In the genomic region with DNA sequence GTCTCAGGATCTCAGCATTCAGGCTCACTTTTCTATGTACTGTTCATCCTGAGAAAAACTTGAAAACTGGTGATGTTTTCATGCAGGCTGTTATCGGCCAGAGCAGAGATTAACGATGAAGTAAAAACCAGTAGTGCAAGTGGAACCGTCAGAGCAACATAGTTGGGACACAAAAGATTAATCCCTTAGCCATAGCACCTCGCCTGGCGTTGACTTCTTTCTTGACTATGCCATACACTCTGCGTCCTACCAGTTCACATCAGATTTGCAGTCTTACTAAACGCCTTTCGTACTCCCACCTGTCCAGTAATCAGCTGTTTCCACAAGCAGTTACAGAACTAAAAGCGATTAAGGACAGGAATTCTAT, we compare ENCODE assay signal across 9 cellular contexts. TPM values are rescaled to one million over a fixed set of nuclear protein-coding genes. Genes with fewer than 3 reads are reported as not detected.
DNase-seq lines count a peak whose midpoint lies in the region; ATAC-seq and TF ChIP-seq lines count a peak whose summit lies in the region.
"Had no signal": no experiment of that assay in that cellular context is flagged by ENCODE, and none has a peak within 500 bp of the region (broad histone marks: within the 10 kb centered on the region; RNA-seq: fewer than 3 reads in every experiment).

No MANE protein-coding gene starts in this region.

- ATAC-seq in activated T-cell treated with anti-CD3 and anti-CD28 coated beads, Interleukin-2, amount 50 U/mL, for 72 hours (replicated peaks in 1 of 2) = peak in 1 of 2 donors; percentile 13
- no peak for ATAC-seq in HG02870 (IDR thresholded peaks at IDR 0.05; ENCODE audit: unreplicated experiment)
- ATAC-seq in GM18520 (IDR thresholded peaks at IDR 0.05; ENCODE audit: unreplicated experiment) = no peak

- TF ChIP-seq EP300 in stomach (IDR thresholded peaks at IDR 0.05) = no peak

- TF ChIP-seq CTCF in OCI-LY3 (IDR thresholded peaks at IDR 0.05; ENCODE audit: low read depth, low read length) (no peak), glutamatergic neuron (IDR thresholded peaks at IDR 0.05; ENCODE audit: partially characterized antibody, unreplicated experiment) (no peak), testis (IDR thresholded peaks at IDR 0.05) (no peak), stomach (IDR thresholded peaks at IDR 0.05) (no peak)

- peak overlapping the region; percentile 99 for H2AFZ ChIP-seq in OCI-LY3 (ENCODE audit: low read depth, low read length)

- peak overlapping the region; percentile 87 for H3K27ac Mint-ChIP-seq in activated T-cell treated with anti-CD3 and anti-CD28 coated beads, Interleukin-2, amount 50 U/mL, for 72 hours
- H3K27ac Mint-ChIP-seq in glutamatergic neuron (ENCODE audit: unreplicated experiment) = peak overlapping the region; percentile 99

- no peak for TF ChIP-seq POLR2A in testis (IDR thresholded peaks at IDR 0.05)
- TF ChIP-seq POLR2A in stomach (IDR thresholded peaks at IDR 0.05) = no peak

- peaks cover 50% of the 10 kb centered on the region for H3K79me2 ChIP-seq in OCI-LY3 (ENCODE audit: low read length)

- no peaks in the 10 kb centered on the region for H3K4me1 Mint-ChIP-seq in activated T-cell treated with anti-CD3 and anti-CD28 coated beads, Interleukin-2, amount 50 U/mL, for 72 hours (ENCODE audit: low read depth)
- H3K4me1 Mint-ChIP-seq in glutamatergic neuron (ENCODE audit: low read depth, unreplicated experiment) = peaks cover 2% of the 10 kb centered on the region

- H3K4me1 ChIP-seq in OCI-LY3 (ENCODE audit: low read length) (peaks cover 15% of the 10 kb centered on the region), testis (no peaks in the 10 kb centered on the region), stomach (peaks cover 0 to 19% (median 0%) of the 10 kb centered on the region in 4 donors)

- H3K27me3 ChIP-seq in OCI-LY3 (ENCODE audit: low read depth, low read length) (no peaks in the 10 kb centered on the region), testis (no peaks in the 10 kb centered on the region), stomach (no peaks in the 10 kb centered on the region)

- H3K4me2 ChIP-seq in OCI-LY3 (ENCODE audit: low read length) = peak overlapping the region; percentile 99

- peak overlapping the region; percentile 96 for H3K9ac ChIP-seq in OCI-LY3 (ENCODE audit: low read length)

- peak in 1 of 2 donors; percentile 1 for DNase-seq in activated T-cell treated with anti-CD3 and anti-CD28 coated beads, Interleukin-2, amount 50 U/mL, for 72 hours
- no peak for DNase-seq in activated T-cell treated with anti-CD3 and anti-CD28 coated beads, Interleukin-2, amount 50 U/mL, for 48 hours
- DNase-seq in glutamatergic neuron (no peak), testis (peak; percentile 22), stomach (no peak)
- DNase-seq: NCI-H1417 treated with DMSO at 0.1 percent for 48 hours had no signal

- H3K4me3 ChIP-seq in OCI-LY3 (ENCODE audit: low read length) (peak overlapping the region; percentile 100), testis (peak overlapping the region; percentile 61 to 79), stomach (peak overlapping the region in 2 of 4 donors; percentile 61 to 64)

- no peaks in the 10 kb centered on the region for H3K9me3 Mint-ChIP-seq in activated T-cell treated with anti-CD3 and anti-CD28 coated beads, Interleukin-2, amount 50 U/mL, for 72 hours
- H3K9me3 Mint-ChIP-seq in glutamatergic neuron (ENCODE audit: unreplicated experiment) = no peaks in the 10 kb centered on the region

- peak overlapping the region; percentile 97 for H3K27ac ChIP-seq in OCI-LY3 (ENCODE audit: low read length)
- peak overlapping the region; percentile 76 to 87 for H3K27ac ChIP-seq in testis
- H3K27ac ChIP-seq in stomach = peak overlapping the region in 2 of 5 donors; percentile 83 to 84

- H4K20me1 ChIP-seq in OCI-LY3 (ENCODE audit: insufficient read depth, low read length) = peaks cover 18% of the 10 kb centered on the region

- H3K36me3 ChIP-seq in OCI-LY3 (replicated peaks; ENCODE audit: low read depth, low read length) (peaks cover 13% of the 10 kb centered on the region), testis (ENCODE audit: low read depth, missing control alignments) (no peaks in the 10 kb centered on the region), stomach (no peaks in the 10 kb centered on the region)

- peak overlapping the region in 1 of 2 donors; percentile 93 for H3K4me3 Mint-ChIP-seq in activated T-cell treated with anti-CD3 and anti-CD28 coated beads, Interleukin-2, amount 50 U/mL, for 72 hours
- H3K4me3 Mint-ChIP-seq in glutamatergic neuron (ENCODE audit: unreplicated experiment) = peak overlapping the region; percentile 95

- intact Hi-C loops in testis (cut with DNase I; ENCODE audit: low total_unique reads) (loop anchor here (10.0 kb wide), 1 partner anchor 53 kb away; no protein-coding TSS in a partner anchor), stomach (cut with DNase I; ENCODE audit: low total_unique reads) (no loop called here)

- WGBS in testis, 2 donors = 0 to 1% methylated on average over 9 of the region's 9 CpGs
- 0 to 3% (median 1%) methylated on average over 9 of the region's 9 CpGs; no CpG with 5 or more reads in 2 of the 5 donors for WGBS in stomach, 5 donors

- H3K9me3 ChIP-seq in OCI-LY3 (ENCODE audit: insufficient read depth, low read length) (no peaks in the 10 kb centered on the region), testis (no peaks in the 10 kb centered on the region), stomach (no peaks in the 10 kb centered on the region)

- no peaks in the 10 kb centered on the region for H3K27me3 Mint-ChIP-seq in activated T-cell treated with anti-CD3 and anti-CD28 coated beads, Interleukin-2, amount 50 U/mL, for 72 hours (ENCODE audit: low read depth)
- peaks cover 9% of the 10 kb centered on the region for H3K27me3 Mint-ChIP-seq in glutamatergic neuron (ENCODE audit: unreplicated experiment)

- peaks cover 0 to 5% of the 10 kb centered on the region in 2 donors for H3K36me3 Mint-ChIP-seq in activated T-cell treated with anti-CD3 and anti-CD28 coated beads, Interleukin-2, amount 50 U/mL, for 72 hours (ENCODE audit: insufficient read depth in 2 of 2)
- H3K36me3 Mint-ChIP-seq in glutamatergic neuron (ENCODE audit: unreplicated experiment) = no peaks in the 10 kb centered on the region

RNA-seq across cellular contexts. Expression of a gene that starts 39.4 kb away (rescaled TPM):
- total RNA-seq in activated T-cell treated with anti-CD3 and anti-CD28 coated beads, Interleukin-2, amount 50 U/mL, for 72 hours = 10 to 100 TPM in 1 of 2 donors, not detected in 1; 20.4 TPM
- total RNA-seq in glutamatergic neuron (ENCODE audit: unreplicated experiment) = 50.3 TPM
- 10 to 100 TPM; 36.5 to 38.9 TPM for total RNA-seq in testis
- polyA plus RNA-seq in testis (ENCODE audit: insufficient read depth, low read depth, low replicate concordance) = 13.7 TPM
- total RNA-seq in stomach = 10 to 100 TPM in 2 of 5 donors, 1 to 10 TPM in 1, not detected in 2; 6.8 to 36.2 (median 24.5) TPM
- 10 to 100 TPM in 1 of 3 donors, 1 to 10 TPM in 1, not detected in 1; 8.3 to 21.0 TPM for polyA plus RNA-seq in stomach
